In genomic region chr7:30391806-30392205, GRCh38 we compare ENCODE assay signal across 16 cellular contexts.
DNase-seq lines count a peak whose midpoint lies in the region; ATAC-seq lines count a peak whose summit lies in the region.
"Had no signal": no experiment of that assay in that cellular context is flagged by ENCODE, and none has a peak within 500 bp of the region (broad histone marks: within the 10 kb centered on the region; RNA-seq: fewer than 3 reads in every experiment).

No MANE protein-coding gene starts in this region.

- H3K9me3 Mint-ChIP-seq in dendritic cell treated with granulocyte-macrophage colony-stimulating factor and Interleukin-4, amounts not matched to agents 40 ng/mL and 50 ng/mL, for 4 days, result peaks cover 13% of the 10 kb centered on the region
- H3K9me3 Mint-ChIP-seq: CD4-positive, alpha-beta memory T cell; CD4-positive, CD25-positive, alpha-beta regulatory T cell had no signal

- H3K36me3 ChIP-seq in HUES48 (ENCODE audit: control insufficient read depth, insufficient read depth, low read length), result no peaks in the 10 kb centered on the region
- H3K36me3 ChIP-seq: BE2C had no signal

- peak overlapping the region; percentile 84 for H3K27ac ChIP-seq in HUES48 (ENCODE audit: low read depth, low read length)
- H3K27ac ChIP-seq: BLaER1 had no signal

- no peak for ATAC-seq in T-helper 17 cell

- H3K4me3 Mint-ChIP-seq in dendritic cell treated with granulocyte-macrophage colony-stimulating factor and Interleukin-4, amounts not matched to agents 40 ng/mL and 50 ng/mL, for 4 days, result no peak overlapping the region
- no peak overlapping the region for H3K4me3 Mint-ChIP-seq in T-helper 17 cell
- H3K4me3 Mint-ChIP-seq: CD14-positive monocyte; CD4-positive, alpha-beta memory T cell; CD4-positive, CD25-positive, alpha-beta regulatory T cell had no signal

- no peaks in the 10 kb centered on the region for H3K27me3 ChIP-seq in HUES48 (ENCODE audit: control insufficient read depth, insufficient read depth, low read length)
- H3K27me3 ChIP-seq: BE2C, BLaER1 had no signal

- peak overlapping the region; percentile 30 for H3K27ac Mint-ChIP-seq in dendritic cell treated with granulocyte-macrophage colony-stimulating factor and Interleukin-4, amounts not matched to agents 40 ng/mL and 50 ng/mL, for 4 days
- H3K27ac Mint-ChIP-seq in T-helper 17 cell, result no peak overlapping the region
- H3K27ac Mint-ChIP-seq: CD14-positive monocyte; CD4-positive, alpha-beta memory T cell; CD4-positive, CD25-positive, alpha-beta regulatory T cell had no signal

- peaks cover 19% of the 10 kb centered on the region for H3K4me1 ChIP-seq in HUES48 (ENCODE audit: control insufficient read depth, insufficient read depth, low read length)
- H3K4me1 ChIP-seq: BE2C, BLaER1, Caco-2 had no signal

- H3K9me3 ChIP-seq in HUES48 (ENCODE audit: control insufficient read depth, insufficient read depth, low read length) (no peaks in the 10 kb centered on the region), T-helper 17 cell (ENCODE audit: control insufficient read depth, low read length, poor library complexity, severe bottlenecking) (no peaks in the 10 kb centered on the region)
- H3K9me3 ChIP-seq: BE2C, BLaER1, Caco-2 had no signal

- no peak overlapping the region for H3K4me3 ChIP-seq in HUES48 (ENCODE audit: low read depth, low read length)
- H3K4me3 ChIP-seq: BLaER1 had no signal

- no peak overlapping the region for H3K9ac ChIP-seq in HUES48 (ENCODE audit: low read depth, low read length)
- H3K9ac ChIP-seq: BLaER1 had no signal

- no peak for DNase-seq in NCI-H2081 treated with DMSO at 0.1 percent for 48 hours (lab: John Stamatoyannopoulos, UW)
- no peak for DNase-seq in T-helper 17 cell
- DNase-seq in NCI-H1092 (lab: John Stamatoyannopoulos, UW), result no peak
- DNase-seq: 8988T; ACHN; BE2C; C1 segment of cervical spinal cord; Caco-2; Calu3; CD4-positive, alpha-beta memory T cell; CD4-positive, CD25-positive, alpha-beta regulatory T cell; GF-D8 had no signal

- peaks cover 24% of the 10 kb centered on the region for H3K4me1 Mint-ChIP-seq in dendritic cell treated with granulocyte-macrophage colony-stimulating factor and Interleukin-4, amounts not matched to agents 40 ng/mL and 50 ng/mL, for 4 days (ENCODE audit: low read depth)
- H3K4me1 Mint-ChIP-seq in T-helper 17 cell, result peaks cover 9% of the 10 kb centered on the region
- H3K4me1 Mint-ChIP-seq: CD4-positive, alpha-beta memory T cell had no signal

- H3K27me3 Mint-ChIP-seq in dendritic cell treated with granulocyte-macrophage colony-stimulating factor and Interleukin-4, amounts not matched to agents 40 ng/mL and 50 ng/mL, for 4 days, result no peaks in the 10 kb centered on the region
- H3K27me3 Mint-ChIP-seq in T-helper 17 cell, result no peaks in the 10 kb centered on the region
- H3K27me3 Mint-ChIP-seq: CD4-positive, alpha-beta memory T cell; CD4-positive, CD25-positive, alpha-beta regulatory T cell had no signal

- H3K36me3 Mint-ChIP-seq in dendritic cell treated with granulocyte-macrophage colony-stimulating factor and Interleukin-4, amounts not matched to agents 40 ng/mL and 50 ng/mL, for 4 days (ENCODE audit: low read depth), result peaks cover 34% of the 10 kb centered on the region
- H3K36me3 Mint-ChIP-seq in T-helper 17 cell (ENCODE audit: low read depth), result peaks cover 8% of the 10 kb centered on the region

- intact Hi-C loops in dendritic cell treated with granulocyte-macrophage colony-stimulating factor and Interleukin-4, amounts not matched to agents 40 ng/mL and 50 ng/mL, for 4 days (cut with micrococcal nuclease), result no loop called here
